In the genomic region with DNA sequence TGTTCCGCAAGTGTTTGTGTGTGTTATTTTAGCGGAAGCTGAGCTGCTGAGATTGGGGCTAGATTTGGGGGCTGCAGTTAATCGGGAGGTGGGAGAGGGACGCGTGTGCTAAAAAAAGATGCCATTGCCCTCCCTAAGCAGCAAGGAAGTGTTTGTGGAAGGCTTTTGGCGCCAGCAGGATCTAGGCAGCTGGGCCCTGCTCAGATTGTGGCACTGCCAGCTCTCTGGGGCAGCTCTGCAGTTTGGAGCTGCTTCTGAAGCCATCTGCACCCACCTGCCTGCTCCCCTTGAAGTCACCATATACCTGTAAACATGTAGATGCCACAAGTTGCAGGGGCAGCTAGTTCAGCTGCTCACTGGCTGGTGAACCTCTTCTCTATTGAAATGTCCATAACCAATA, we compare ENCODE assay signal across 22 cellular contexts. TPM values are rescaled to one million over a fixed set of nuclear protein-coding genes. Genes with fewer than 3 reads are reported as not detected.
DNase-seq lines count a peak whose midpoint lies in the region; ATAC-seq, FAIRE-seq and TF ChIP-seq lines count a peak whose summit lies in the region.
"Had no signal": no experiment of that assay in that cellular context is flagged by ENCODE, and none has a peak within 500 bp of the region (broad histone marks: within the 10 kb centered on the region; RNA-seq: fewer than 3 reads in every experiment).

No MANE protein-coding gene starts in this region.

- H3K9ac ChIP-seq in kidney (ENCODE audit: low read length in 2 of 2), result no peak overlapping the region

- no peak overlapping the region for H3K27ac Mint-ChIP-seq in Caco-2 (ENCODE audit: unreplicated experiment)

- POLR2A ChIA-PET in Caco-2 (lab: Charles Lee), result no interaction called here

- peaks cover 0 to 5% of the 10 kb centered on the region in 2 donors for H3K9me3 ChIP-seq in kidney (ENCODE audit: control insufficient read depth in 1 of 2, low read length in 2 of 2)
- H3K9me3 ChIP-seq in spleen, result peaks cover 0 to 24% (median 19%) of the 10 kb centered on the region in 8 donors
- H3K9me3 ChIP-seq in Caco-2, result no peaks in the 10 kb centered on the region
- H3K9me3 ChIP-seq: SJCRH30 had no signal

- no peak for FAIRE-seq in kidney (lab: Jason Lieb, UNC)
- FAIRE-seq: GM19239, RCC 7860 had no signal

- ATAC-seq in HG03342 (IDR thresholded peaks at IDR 0.05; ENCODE audit: unreplicated experiment), result no peak

- H3K36me3 ChIP-seq in kidney (ENCODE audit: control insufficient read depth in 1 of 2, insufficient read depth in 2 of 2, low read length in 2 of 2) (peaks cover 13 to 26% of the 10 kb centered on the region in 2 donors), spleen (peaks cover 0 to 86% (median 29%) of the 10 kb centered on the region in 6 donors), Caco-2 (ENCODE audit: control insufficient read depth, insufficient read depth, low read length) (peaks cover 3% of the 10 kb centered on the region)

- TF ChIP-seq CTCF in VCaP (conservative IDR thresholded peaks at IDR 0.05) (no peak), kidney (IDR thresholded peaks at IDR 0.05; ENCODE audit: borderline replicate concordance, extremely low read depth, insufficient read depth) (no peak), spleen (IDR thresholded peaks at IDR 0.05 in 8 of 11, conservative IDR thresholded peaks at IDR 0.05 in 3 of 11) (no peak), lower leg skin (IDR thresholded peaks at IDR 0.05) (no peak), Caco-2 (IDR thresholded peaks at IDR 0.05; ENCODE audit: insufficient read depth in 1 of 2, low read depth in 1 of 2, low read length in 1 of 2, severe bottlenecking in 1 of 2, unreplicated experiment in 1 of 2) (no peak)

- peak overlapping the region; percentile 100; the same call in 1 of the 2 replicates for H3K27ac ChIP-seq in VCaP
- no peak overlapping the region for H3K27ac ChIP-seq in kidney (ENCODE audit: low read depth in 2 of 2, low read length in 2 of 2)
- H3K27ac ChIP-seq in spleen, result no peak overlapping the region

- WGBS in spleen, 5 donors, result 86 to 97% (median 93%) methylated on average over 6 of the region's 6 CpGs
- WGBS in lower leg skin, 2 donors, result 91 to 95% methylated on average over 6 of the region's 6 CpGs

- peaks cover 35% of the 10 kb centered on the region for H3K36me3 Mint-ChIP-seq in Caco-2 (ENCODE audit: insufficient read depth, unreplicated experiment)

- no peaks in the 10 kb centered on the region for H3K27me3 ChIP-seq in spleen (replicated peaks in 1 of 7)
- no peaks in the 10 kb centered on the region for H3K27me3 ChIP-seq in Caco-2 (replicated peaks; ENCODE audit: control insufficient read depth, insufficient read depth, low read length)
- H3K27me3 ChIP-seq: SJCRH30 had no signal

- CTCF ChIA-PET in Caco-2 (lab: Charles Lee), result no interaction called here

- no peak for TF ChIP-seq POLR2A in spleen (IDR thresholded peaks at IDR 0.05)
- no peak for TF ChIP-seq POLR2A in lower leg skin (IDR thresholded peaks at IDR 0.05)

- H3K27me3 Mint-ChIP-seq in Caco-2 (ENCODE audit: insufficient read depth, unreplicated experiment), result no peaks in the 10 kb centered on the region
- H3K27me3 Mint-ChIP-seq: CD4-positive, alpha-beta memory T cell had no signal

- DNase-seq in G401 (ENCODE audit: low spot score), result peak; percentile 78
- peak; percentile 8 for DNase-seq in kidney
- DNase-seq in spleen, result peak; percentile 41
- no peak for DNase-seq in lower leg skin (ENCODE audit: low spot score in 2 of 2)
- no peak for DNase-seq in DMS79 treated with DMSO at 0.1 percent for 48 hours (lab: John Stamatoyannopoulos, UW)
- DNase-seq in Caco-2, result no peak
- DNase-seq: CD4-positive, alpha-beta memory T cell; COR-L47; H7; KBM-7; MV-4-11; NCI-H1105; NCI-H1436 treated with DMSO at 0.1 percent for 48 hours; NCI-H1930; NCI-H2107; NCI-H524; NCI-H748 treated with DMSO at 0.1 percent for 48 hours; SJCRH30 had no signal

- peaks cover 39 to 40% of the 10 kb centered on the region in 2 donors for H3K4me1 ChIP-seq in kidney (ENCODE audit: control insufficient read depth in 1 of 2, insufficient read depth in 1 of 2, low read depth in 1 of 2, low read length in 2 of 2)
- peaks cover 10 to 26% (median 21%) of the 10 kb centered on the region in 6 donors for H3K4me1 ChIP-seq in spleen
- H3K4me1 ChIP-seq in Caco-2, result peaks cover 27% of the 10 kb centered on the region

- in situ Hi-C loops in G401 (cut with HindIII; ENCODE audit: low sequenced_read_pairs), result no loop called here

- no peaks in the 10 kb centered on the region for H3K9me3 Mint-ChIP-seq in Caco-2 (ENCODE audit: unreplicated experiment)

- H3K4me3 ChIP-seq in kidney (ENCODE audit: low read length in 2 of 2) (no peak overlapping the region), spleen (no peak overlapping the region), lower leg skin (ENCODE audit: low read depth, poor library complexity, severe bottlenecking) (no peak overlapping the region), Caco-2 (ENCODE audit: low read depth, low read length) (no peak overlapping the region)
- H3K4me3 ChIP-seq: SJCRH30 had no signal

- no peak overlapping the region for H3K4me3 Mint-ChIP-seq in Caco-2 (ENCODE audit: unreplicated experiment)
- H3K4me3 Mint-ChIP-seq: CD4-positive, alpha-beta memory T cell had no signal

- peaks cover 35% of the 10 kb centered on the region for H3K4me1 Mint-ChIP-seq in Caco-2 (ENCODE audit: low read depth, unreplicated experiment)

- intact Hi-C loops in kidney (cut with DNase I) (no loop called here), spleen (cut with DNase I; ENCODE audit: low total_unique reads) (no loop called here), lower leg skin (cut with DNase I; ENCODE audit: low total_unique reads) (no loop called here), Caco-2 (cut with micrococcal nuclease; ENCODE audit: unreplicated experiment) (no loop called here)

- BruUV-seq in Caco-2 (replicated peaks; lab: Mats Ljungman, UMichigan), result no TSS peak

RNA-seq across cellular contexts. Expression of gene TPCN1, which starts 28.8 kb away (rescaled TPM):
- total RNA-seq in G401 (2014; rRNA removed; shearing (Covaris generic)), result 6.9 and 14.3 TPM in 2 replicates
- total RNA-seq in kidney, result 93.3 TPM
- 38.4 TPM for polyA plus RNA-seq in kidney (ENCODE audit: insufficient read depth, low read depth, low replicate concordance)
- 10 to 100 TPM; 44.6 to 90.1 (median 51.9) TPM for total RNA-seq in spleen
- polyA plus RNA-seq in spleen, result 10 to 100 TPM; 15.5 to 28.9 (median 27.8) TPM
- 10 to 100 TPM; 16.5 to 38.4 (median 28.8) TPM for total RNA-seq in lower leg skin
- total RNA-seq in Caco-2 (2022), result 54.4 and 55.9 TPM in 2 replicates

Comparison
In these comparisons a context has a peak if more than half of its experiments do, and no peak if none do; other contexts are left out.
1. DNase-seq: peak in G401 (single experiment), kidney (single experiment) and spleen (single experiment); none in lower leg skin (0 of 2), DMS79 treated with DMSO at 0.1 percent for 48 hours (single experiment) and Caco-2 (0 of 2).